Comparison of ENCODE assay signal across 11 cellular contexts in the genomic region with DNA sequence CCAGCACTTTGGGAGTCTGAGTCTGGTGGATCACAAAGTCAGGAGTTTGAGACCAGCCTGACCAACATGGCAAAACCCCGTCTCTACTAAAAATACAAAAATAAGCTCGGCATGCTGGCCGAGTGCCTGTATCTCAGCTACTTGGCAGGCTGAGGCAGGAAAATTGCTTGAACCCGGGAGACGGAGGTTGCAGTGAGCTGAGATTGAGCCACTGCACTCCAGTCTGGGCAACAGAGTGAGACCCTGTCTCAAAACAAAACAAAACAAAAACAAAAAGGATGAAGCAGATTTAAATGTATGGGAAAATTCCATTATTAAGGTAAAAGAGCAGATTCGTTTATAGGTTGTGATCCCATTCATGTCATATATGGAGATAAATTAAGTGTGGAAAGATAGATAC. TPM values are rescaled to one million over a fixed set of nuclear protein-coding genes. Genes with fewer than 3 reads are reported as not detected.
"Had no signal": no experiment of that assay in that cellular context is flagged by ENCODE, and none has a peak within 500 bp of the region (broad histone marks: within the 10 kb centered on the region; RNA-seq: fewer than 3 reads in every experiment).

No MANE protein-coding gene starts in this region.

RNA-seq across cellular contexts. Expression of a gene that starts 17.1 kb away (rescaled TPM):
- total RNA-seq: activated CD4-positive, alpha-beta memory T cell treated with anti-CD3 and anti-CD28 coated beads, Interleukin-2, amount 10 ng/mL, durations not matched to agents 7 days and 5 days; activated CD4-positive, alpha-beta T cell treated with anti-CD3 and anti-CD28 coated beads for 36 hours; activated CD4-positive, alpha-beta T cell treated with anti-CD3 and anti-CD28 coated beads, Interleukin-2, amount 10 ng/mL, durations not matched to agents 7 days and 5 days; activated CD8-positive, alpha-beta memory T cell treated with anti-CD3 and anti-CD28 coated beads, Interleukin-2, amount 10 ng/mL, durations not matched to agents 7 days and 5 days; activated CD8-positive, alpha-beta T cell treated with anti-CD3 and anti-CD28 coated beads, Interleukin-2, amount 10 ng/mL, durations not matched to agents 7 days and 5 days; activated naive CD8-positive, alpha-beta T cell treated with anti-CD3 and anti-CD28 coated beads, Interleukin-2, amount 10 ng/mL, durations not matched to agents 7 days and 5 days; activated T-helper 2 cell treated with anti-CD3 and anti-CD28 coated beads, Interferon-gamma antibody, Interleukin-2, Interleukin-4, amounts not matched to agents 10 μg/mL and 5 μg/mL and 100 μg/mL, durations not matched to agents 14 hours and 24 hours and 36 hours; ascending aorta; bronchial epithelial cell had no signal
- polyA plus RNA-seq: adipose tissue, cardiac muscle cell had no signal

RNA-seq across cellular contexts. Expression of a gene that starts 41.3 kb away (rescaled TPM):
- total RNA-seq: activated CD4-positive, alpha-beta memory T cell treated with anti-CD3 and anti-CD28 coated beads, Interleukin-2, amount 10 ng/mL, durations not matched to agents 7 days and 5 days; activated CD4-positive, alpha-beta T cell treated with anti-CD3 and anti-CD28 coated beads for 36 hours; activated CD4-positive, alpha-beta T cell treated with anti-CD3 and anti-CD28 coated beads, Interleukin-2, amount 10 ng/mL, durations not matched to agents 7 days and 5 days; activated CD8-positive, alpha-beta memory T cell treated with anti-CD3 and anti-CD28 coated beads, Interleukin-2, amount 10 ng/mL, durations not matched to agents 7 days and 5 days; activated CD8-positive, alpha-beta T cell treated with anti-CD3 and anti-CD28 coated beads, Interleukin-2, amount 10 ng/mL, durations not matched to agents 7 days and 5 days; activated naive CD8-positive, alpha-beta T cell treated with anti-CD3 and anti-CD28 coated beads, Interleukin-2, amount 10 ng/mL, durations not matched to agents 7 days and 5 days; activated T-helper 2 cell treated with anti-CD3 and anti-CD28 coated beads, Interferon-gamma antibody, Interleukin-2, Interleukin-4, amounts not matched to agents 10 μg/mL and 5 μg/mL and 100 μg/mL, durations not matched to agents 14 hours and 24 hours and 36 hours; ascending aorta; bronchial epithelial cell; cardiac muscle cell had no signal
- polyA plus RNA-seq: adipose tissue, cardiac muscle cell had no signal

RNA-seq across cellular contexts. Expression of a gene that starts 59.1 kb away (rescaled TPM):
- total RNA-seq: activated CD4-positive, alpha-beta memory T cell treated with anti-CD3 and anti-CD28 coated beads, Interleukin-2, amount 10 ng/mL, durations not matched to agents 7 days and 5 days; activated CD4-positive, alpha-beta T cell treated with anti-CD3 and anti-CD28 coated beads for 36 hours; activated CD4-positive, alpha-beta T cell treated with anti-CD3 and anti-CD28 coated beads, Interleukin-2, amount 10 ng/mL, durations not matched to agents 7 days and 5 days; activated CD8-positive, alpha-beta memory T cell treated with anti-CD3 and anti-CD28 coated beads, Interleukin-2, amount 10 ng/mL, durations not matched to agents 7 days and 5 days; activated CD8-positive, alpha-beta T cell treated with anti-CD3 and anti-CD28 coated beads, Interleukin-2, amount 10 ng/mL, durations not matched to agents 7 days and 5 days; activated naive CD8-positive, alpha-beta T cell treated with anti-CD3 and anti-CD28 coated beads, Interleukin-2, amount 10 ng/mL, durations not matched to agents 7 days and 5 days; activated T-helper 2 cell treated with anti-CD3 and anti-CD28 coated beads, Interferon-gamma antibody, Interleukin-2, Interleukin-4, amounts not matched to agents 10 μg/mL and 5 μg/mL and 100 μg/mL, durations not matched to agents 14 hours and 24 hours and 36 hours; ascending aorta; bronchial epithelial cell; cardiac muscle cell had no signal
- polyA plus RNA-seq: adipose tissue, cardiac muscle cell had no signal
